Comparison of ENCODE assay signal across 1 cellular context in the genomic region with DNA sequence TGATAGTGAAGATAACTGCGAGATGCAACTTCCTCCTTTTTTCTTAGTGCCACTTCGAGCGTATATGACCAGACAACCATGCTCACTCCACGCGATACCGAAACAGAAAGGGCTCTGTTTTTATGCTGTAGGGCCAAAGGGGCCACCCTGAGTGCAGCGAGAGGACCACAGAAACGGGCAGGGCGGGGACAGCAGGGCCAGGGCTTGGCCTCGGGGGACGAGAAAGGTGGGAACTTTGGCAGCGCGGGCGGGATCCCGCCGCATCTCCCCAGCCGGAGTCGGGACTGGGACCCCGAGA.
A peak's percentile ranks its signal among the peaks of the same experiment; 100 is the strongest.
TF ChIP-seq lines count a peak whose summit lies in the region.

No MANE protein-coding gene starts in this region.

TF ChIP-seq in K562, 482 proteins besides CTCF, POLR2A, EP300 and RAD21 (continued from another document and continues in another):
- TF ChIP-seq, protein P1, sequence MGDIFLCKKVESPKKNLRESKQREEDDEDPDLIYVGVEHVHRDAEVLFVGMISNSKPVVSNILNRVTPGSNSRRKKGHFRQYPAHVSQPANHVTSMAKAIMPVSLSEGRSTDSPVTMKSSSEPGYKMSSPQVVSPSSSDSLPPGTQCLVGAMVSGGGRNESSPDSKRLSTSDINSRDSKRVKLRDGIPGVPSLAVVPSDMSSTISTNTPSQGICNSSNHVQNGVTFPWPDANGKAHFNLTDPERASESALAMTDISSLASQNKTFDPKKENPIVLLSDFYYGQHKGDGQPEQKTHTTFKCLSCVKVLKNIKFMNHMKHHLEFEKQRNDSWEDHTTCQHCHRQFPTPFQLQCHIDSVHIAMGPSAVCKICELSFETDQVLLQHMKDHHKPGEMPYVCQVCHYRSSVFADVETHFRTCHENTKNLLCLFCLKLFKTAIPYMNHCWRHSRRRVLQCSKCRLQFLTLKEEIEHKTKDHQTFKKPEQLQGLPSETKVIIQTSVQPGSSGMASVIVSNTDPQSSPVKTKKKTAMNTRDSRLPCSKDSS (IDR thresholded peaks at IDR 0.05; ENCODE audit: low read depth, partially characterized antibody), result no peak
- TF ChIP-seq KLF16 (IDR thresholded peaks at IDR 0.05), result no peak
- no peak for TF ChIP-seq MEF2A (IDR thresholded peaks at IDR 0.05; ENCODE audit: control insufficient read depth, low read depth, low read length)
- TF ChIP-seq, protein P2, sequence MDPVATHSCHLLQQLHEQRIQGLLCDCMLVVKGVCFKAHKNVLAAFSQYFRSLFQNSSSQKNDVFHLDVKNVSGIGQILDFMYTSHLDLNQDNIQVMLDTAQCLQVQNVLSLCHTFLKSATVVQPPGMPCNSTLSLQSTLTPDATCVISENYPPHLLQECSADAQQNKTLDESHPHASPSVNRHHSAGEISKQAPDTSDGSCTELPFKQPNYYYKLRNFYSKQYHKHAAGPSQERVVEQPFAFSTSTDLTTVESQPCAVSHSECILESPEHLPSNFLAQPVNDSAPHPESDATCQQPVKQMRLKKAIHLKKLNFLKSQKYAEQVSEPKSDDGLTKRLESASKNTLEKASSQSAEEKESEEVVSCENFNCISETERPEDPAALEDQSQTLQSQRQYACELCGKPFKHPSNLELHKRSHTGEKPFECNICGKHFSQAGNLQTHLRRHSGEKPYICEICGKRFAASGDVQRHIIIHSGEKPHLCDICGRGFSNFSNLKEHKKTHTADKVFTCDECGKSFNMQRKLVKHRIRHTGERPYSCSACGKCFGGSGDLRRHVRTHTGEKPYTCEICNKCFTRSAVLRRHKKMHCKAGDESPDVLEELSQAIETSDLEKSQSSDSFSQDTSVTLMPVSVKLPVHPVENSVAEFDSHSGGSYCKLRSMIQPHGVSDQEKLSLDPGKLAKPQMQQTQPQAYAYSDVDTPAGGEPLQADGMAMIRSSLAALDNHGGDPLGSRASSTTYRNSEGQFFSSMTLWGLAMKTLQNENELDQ (CRISPR knock-in tag; IDR thresholded peaks at IDR 0.05; ENCODE audit: borderline replicate concordance), result 0 out of 2 replicates have a peak, but pooled peaks have one; percentile 82
- TF ChIP-seq, protein P3, sequence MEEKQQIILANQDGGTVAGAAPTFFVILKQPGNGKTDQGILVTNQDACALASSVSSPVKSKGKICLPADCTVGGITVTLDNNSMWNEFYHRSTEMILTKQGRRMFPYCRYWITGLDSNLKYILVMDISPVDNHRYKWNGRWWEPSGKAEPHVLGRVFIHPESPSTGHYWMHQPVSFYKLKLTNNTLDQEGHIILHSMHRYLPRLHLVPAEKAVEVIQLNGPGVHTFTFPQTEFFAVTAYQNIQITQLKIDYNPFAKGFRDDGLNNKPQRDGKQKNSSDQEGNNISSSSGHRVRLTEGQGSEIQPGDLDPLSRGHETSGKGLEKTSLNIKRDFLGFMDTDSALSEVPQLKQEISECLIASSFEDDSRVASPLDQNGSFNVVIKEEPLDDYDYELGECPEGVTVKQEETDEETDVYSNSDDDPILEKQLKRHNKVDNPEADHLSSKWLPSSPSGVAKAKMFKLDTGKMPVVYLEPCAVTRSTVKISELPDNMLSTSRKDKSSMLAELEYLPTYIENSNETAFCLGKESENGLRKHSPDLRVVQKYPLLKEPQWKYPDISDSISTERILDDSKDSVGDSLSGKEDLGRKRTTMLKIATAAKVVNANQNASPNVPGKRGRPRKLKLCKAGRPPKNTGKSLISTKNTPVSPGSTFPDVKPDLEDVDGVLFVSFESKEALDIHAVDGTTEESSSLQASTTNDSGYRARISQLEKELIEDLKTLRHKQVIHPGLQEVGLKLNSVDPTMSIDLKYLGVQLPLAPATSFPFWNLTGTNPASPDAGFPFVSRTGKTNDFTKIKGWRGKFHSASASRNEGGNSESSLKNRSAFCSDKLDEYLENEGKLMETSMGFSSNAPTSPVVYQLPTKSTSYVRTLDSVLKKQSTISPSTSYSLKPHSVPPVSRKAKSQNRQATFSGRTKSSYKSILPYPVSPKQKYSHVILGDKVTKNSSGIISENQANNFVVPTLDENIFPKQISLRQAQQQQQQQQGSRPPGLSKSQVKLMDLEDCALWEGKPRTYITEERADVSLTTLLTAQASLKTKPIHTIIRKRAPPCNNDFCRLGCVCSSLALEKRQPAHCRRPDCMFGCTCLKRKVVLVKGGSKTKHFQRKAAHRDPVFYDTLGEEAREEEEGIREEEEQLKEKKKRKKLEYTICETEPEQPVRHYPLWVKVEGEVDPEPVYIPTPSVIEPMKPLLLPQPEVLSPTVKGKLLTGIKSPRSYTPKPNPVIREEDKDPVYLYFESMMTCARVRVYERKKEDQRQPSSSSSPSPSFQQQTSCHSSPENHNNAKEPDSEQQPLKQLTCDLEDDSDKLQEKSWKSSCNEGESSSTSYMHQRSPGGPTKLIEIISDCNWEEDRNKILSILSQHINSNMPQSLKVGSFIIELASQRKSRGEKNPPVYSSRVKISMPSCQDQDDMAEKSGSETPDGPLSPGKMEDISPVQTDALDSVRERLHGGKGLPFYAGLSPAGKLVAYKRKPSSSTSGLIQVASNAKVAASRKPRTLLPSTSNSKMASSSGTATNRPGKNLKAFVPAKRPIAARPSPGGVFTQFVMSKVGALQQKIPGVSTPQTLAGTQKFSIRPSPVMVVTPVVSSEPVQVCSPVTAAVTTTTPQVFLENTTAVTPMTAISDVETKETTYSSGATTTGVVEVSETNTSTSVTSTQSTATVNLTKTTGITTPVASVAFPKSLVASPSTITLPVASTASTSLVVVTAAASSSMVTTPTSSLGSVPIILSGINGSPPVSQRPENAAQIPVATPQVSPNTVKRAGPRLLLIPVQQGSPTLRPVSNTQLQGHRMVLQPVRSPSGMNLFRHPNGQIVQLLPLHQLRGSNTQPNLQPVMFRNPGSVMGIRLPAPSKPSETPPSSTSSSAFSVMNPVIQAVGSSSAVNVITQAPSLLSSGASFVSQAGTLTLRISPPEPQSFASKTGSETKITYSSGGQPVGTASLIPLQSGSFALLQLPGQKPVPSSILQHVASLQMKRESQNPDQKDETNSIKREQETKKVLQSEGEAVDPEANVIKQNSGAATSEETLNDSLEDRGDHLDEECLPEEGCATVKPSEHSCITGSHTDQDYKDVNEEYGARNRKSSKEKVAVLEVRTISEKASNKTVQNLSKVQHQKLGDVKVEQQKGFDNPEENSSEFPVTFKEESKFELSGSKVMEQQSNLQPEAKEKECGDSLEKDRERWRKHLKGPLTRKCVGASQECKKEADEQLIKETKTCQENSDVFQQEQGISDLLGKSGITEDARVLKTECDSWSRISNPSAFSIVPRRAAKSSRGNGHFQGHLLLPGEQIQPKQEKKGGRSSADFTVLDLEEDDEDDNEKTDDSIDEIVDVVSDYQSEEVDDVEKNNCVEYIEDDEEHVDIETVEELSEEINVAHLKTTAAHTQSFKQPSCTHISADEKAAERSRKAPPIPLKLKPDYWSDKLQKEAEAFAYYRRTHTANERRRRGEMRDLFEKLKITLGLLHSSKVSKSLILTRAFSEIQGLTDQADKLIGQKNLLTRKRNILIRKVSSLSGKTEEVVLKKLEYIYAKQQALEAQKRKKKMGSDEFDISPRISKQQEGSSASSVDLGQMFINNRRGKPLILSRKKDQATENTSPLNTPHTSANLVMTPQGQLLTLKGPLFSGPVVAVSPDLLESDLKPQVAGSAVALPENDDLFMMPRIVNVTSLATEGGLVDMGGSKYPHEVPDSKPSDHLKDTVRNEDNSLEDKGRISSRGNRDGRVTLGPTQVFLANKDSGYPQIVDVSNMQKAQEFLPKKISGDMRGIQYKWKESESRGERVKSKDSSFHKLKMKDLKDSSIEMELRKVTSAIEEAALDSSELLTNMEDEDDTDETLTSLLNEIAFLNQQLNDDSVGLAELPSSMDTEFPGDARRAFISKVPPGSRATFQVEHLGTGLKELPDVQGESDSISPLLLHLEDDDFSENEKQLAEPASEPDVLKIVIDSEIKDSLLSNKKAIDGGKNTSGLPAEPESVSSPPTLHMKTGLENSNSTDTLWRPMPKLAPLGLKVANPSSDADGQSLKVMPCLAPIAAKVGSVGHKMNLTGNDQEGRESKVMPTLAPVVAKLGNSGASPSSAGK (IDR thresholded peaks at IDR 0.05), result peak; percentile 87
- TF ChIP-seq NR4A1 (CRISPR knock-in tag; IDR thresholded peaks at IDR 0.05), result no peak
- TF ChIP-seq NR4A1 (tag; IDR thresholded peaks at IDR 0.05), result no peak
- TF ChIP-seq, protein P4, sequence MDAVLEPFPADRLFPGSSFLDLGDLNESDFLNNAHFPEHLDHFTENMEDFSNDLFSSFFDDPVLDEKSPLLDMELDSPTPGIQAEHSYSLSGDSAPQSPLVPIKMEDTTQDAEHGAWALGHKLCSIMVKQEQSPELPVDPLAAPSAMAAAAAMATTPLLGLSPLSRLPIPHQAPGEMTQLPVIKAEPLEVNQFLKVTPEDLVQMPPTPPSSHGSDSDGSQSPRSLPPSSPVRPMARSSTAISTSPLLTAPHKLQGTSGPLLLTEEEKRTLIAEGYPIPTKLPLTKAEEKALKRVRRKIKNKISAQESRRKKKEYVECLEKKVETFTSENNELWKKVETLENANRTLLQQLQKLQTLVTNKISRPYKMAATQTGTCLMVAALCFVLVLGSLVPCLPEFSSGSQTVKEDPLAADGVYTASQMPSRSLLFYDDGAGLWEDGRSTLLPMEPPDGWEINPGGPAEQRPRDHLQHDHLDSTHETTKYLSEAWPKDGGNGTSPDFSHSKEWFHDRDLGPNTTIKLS (IDR thresholded peaks at IDR 0.05; ENCODE audit: borderline replicate concordance, low read depth), result 0 out of 2 replicates have a peak, but pooled peaks have one; percentile 8
- no peak for TF ChIP-seq ZBTB8A (IDR thresholded peaks at IDR 0.05; ENCODE audit: partially characterized antibody)
- peak; percentile 27; the same call in 1 of the 2 replicates for TF ChIP-seq CREM (IDR thresholded peaks at IDR 0.05; ENCODE audit: low read depth)
- TF ChIP-seq, protein P5, sequence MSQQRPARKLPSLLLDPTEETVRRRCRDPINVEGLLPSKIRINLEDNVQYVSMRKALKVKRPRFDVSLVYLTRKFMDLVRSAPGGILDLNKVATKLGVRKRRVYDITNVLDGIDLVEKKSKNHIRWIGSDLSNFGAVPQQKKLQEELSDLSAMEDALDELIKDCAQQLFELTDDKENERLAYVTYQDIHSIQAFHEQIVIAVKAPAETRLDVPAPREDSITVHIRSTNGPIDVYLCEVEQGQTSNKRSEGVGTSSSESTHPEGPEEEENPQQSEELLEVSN (IDR thresholded peaks at IDR 0.05; ENCODE audit: borderline replicate concordance in 1 of 2, extremely low read depth in 1 of 2, insufficient read depth in 1 of 2, insufficient read length in 1 of 2, low read depth in 1 of 2, low read length in 1 of 2, poor library complexity in 1 of 2, severe bottlenecking in 1 of 2), result peak; percentile 63 to 65
- TF ChIP-seq MCM7 (IDR thresholded peaks at IDR 0.05), result no peak
- no peak for TF ChIP-seq CHD1 (IDR thresholded peaks at IDR 0.05; ENCODE audit: low read length)
- TF ChIP-seq ZNF134 (CRISPR knock-in tag; conservative IDR thresholded peaks at IDR 0.05), result no peak
- no peak for TF ChIP-seq ARNT (IDR thresholded peaks at IDR 0.05)
- TF ChIP-seq, protein P6, sequence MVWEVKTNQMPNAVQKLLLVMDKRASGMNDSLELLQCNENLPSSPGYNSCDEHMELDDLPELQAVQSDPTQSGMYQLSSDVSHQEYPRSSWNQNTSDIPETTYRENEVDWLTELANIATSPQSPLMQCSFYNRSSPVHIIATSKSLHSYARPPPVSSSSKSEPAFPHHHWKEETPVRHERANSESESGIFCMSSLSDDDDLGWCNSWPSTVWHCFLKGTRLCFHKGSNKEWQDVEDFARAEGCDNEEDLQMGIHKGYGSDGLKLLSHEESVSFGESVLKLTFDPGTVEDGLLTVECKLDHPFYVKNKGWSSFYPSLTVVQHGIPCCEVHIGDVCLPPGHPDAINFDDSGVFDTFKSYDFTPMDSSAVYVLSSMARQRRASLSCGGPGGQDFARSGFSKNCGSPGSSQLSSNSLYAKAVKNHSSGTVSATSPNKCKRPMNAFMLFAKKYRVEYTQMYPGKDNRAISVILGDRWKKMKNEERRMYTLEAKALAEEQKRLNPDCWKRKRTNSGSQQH (CRISPR knock-in tag; IDR thresholded peaks at IDR 0.05), result no peak
- TF ChIP-seq, protein P7, sequence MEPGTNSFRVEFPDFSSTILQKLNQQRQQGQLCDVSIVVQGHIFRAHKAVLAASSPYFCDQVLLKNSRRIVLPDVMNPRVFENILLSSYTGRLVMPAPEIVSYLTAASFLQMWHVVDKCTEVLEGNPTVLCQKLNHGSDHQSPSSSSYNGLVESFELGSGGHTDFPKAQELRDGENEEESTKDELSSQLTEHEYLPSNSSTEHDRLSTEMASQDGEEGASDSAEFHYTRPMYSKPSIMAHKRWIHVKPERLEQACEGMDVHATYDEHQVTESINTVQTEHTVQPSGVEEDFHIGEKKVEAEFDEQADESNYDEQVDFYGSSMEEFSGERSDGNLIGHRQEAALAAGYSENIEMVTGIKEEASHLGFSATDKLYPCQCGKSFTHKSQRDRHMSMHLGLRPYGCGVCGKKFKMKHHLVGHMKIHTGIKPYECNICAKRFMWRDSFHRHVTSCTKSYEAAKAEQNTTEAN (CRISPR knock-in tag; IDR thresholded peaks at IDR 0.05), result no peak
- TF ChIP-seq, protein P8, sequence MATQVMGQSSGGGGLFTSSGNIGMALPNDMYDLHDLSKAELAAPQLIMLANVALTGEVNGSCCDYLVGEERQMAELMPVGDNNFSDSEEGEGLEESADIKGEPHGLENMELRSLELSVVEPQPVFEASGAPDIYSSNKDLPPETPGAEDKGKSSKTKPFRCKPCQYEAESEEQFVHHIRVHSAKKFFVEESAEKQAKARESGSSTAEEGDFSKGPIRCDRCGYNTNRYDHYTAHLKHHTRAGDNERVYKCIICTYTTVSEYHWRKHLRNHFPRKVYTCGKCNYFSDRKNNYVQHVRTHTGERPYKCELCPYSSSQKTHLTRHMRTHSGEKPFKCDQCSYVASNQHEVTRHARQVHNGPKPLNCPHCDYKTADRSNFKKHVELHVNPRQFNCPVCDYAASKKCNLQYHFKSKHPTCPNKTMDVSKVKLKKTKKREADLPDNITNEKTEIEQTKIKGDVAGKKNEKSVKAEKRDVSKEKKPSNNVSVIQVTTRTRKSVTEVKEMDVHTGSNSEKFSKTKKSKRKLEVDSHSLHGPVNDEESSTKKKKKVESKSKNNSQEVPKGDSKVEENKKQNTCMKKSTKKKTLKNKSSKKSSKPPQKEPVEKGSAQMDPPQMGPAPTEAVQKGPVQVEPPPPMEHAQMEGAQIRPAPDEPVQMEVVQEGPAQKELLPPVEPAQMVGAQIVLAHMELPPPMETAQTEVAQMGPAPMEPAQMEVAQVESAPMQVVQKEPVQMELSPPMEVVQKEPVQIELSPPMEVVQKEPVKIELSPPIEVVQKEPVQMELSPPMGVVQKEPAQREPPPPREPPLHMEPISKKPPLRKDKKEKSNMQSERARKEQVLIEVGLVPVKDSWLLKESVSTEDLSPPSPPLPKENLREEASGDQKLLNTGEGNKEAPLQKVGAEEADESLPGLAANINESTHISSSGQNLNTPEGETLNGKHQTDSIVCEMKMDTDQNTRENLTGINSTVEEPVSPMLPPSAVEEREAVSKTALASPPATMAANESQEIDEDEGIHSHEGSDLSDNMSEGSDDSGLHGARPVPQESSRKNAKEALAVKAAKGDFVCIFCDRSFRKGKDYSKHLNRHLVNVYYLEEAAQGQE (CRISPR knock-in tag; IDR thresholded peaks at IDR 0.05; ENCODE audit: low read depth), result no peak
- TF ChIP-seq TBP (optimal IDR thresholded peaks at IDR 0.05; ENCODE audit: low read depth, low read length), result no peak
- TF ChIP-seq ZNF695 (CRISPR knock-in tag; IDR thresholded peaks at IDR 0.05), result no peak
- TF ChIP-seq TRIM28 (IDR thresholded peaks at IDR 0.05), result no peak
- TF ChIP-seq ZNF57 (CRISPR knock-in tag; IDR thresholded peaks at IDR 0.05), result no peak
- TF ChIP-seq TOE1 (IDR thresholded peaks at IDR 0.05; ENCODE audit: borderline replicate concordance), result 0 out of 2 replicates have a peak, but pooled peaks have one; percentile 1
- no peak for TF ChIP-seq TOE1 (CRISPR knock-in tag; IDR thresholded peaks at IDR 0.05; ENCODE audit: borderline replicate concordance, low read depth)
- TF ChIP-seq MYBL2 (IDR thresholded peaks at IDR 0.05; ENCODE audit: low read depth), result no peak
- TF ChIP-seq MYBL2 (CRISPR knock-in tag; IDR thresholded peaks at IDR 0.05; ENCODE audit: borderline replicate concordance), result no peak
- no peak for TF ChIP-seq SMARCC2 (IDR thresholded peaks at IDR 0.05; ENCODE audit: low read depth)
